8 cellular contexts compared by ENCODE assay signal in the genomic region with DNA sequence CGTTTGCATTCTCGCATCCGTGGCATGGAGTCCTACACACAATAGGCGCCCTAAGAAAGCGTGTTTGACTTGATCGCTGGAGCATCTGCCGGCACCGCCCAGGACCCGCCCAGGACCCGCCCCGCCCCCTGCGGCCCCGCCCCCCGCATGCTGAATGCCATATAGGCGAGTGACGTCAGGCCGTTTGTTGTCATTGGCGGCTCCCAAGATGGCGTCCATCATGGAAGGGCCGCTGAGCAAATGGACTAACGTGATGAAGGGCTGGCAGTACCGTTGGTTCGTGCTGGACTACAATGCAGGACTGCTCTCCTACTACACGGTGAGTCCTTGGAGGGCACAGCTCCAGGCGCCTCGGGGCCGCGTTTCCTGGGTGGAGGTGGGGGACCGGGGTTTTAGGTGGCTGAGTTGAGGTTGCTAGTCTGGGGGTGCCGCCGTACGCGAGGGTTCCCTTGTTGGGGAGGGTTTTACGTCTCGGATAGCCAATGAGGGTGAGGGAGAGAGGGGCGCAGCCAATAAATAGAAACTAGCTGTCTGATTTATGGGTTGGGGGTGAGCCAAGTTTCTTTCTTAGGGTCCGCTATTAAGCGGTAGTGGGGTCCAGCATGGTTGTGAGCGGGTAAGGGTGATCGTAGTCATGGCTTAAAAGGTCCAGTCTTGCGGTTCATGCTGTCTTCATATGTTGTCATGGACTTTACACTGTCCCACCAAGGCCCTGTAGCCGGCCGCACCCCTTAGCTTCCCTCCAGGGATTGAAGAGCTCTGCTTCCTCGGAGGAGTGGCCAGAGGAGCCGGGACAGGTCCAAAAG. TPM values are rescaled to one million over a fixed set of nuclear protein-coding genes. Genes with fewer than 3 reads are reported as not detected.
DNase-seq lines count a peak whose midpoint lies in the region; ATAC-seq and TF ChIP-seq lines count a peak whose summit lies in the region.

A gene with protein sequence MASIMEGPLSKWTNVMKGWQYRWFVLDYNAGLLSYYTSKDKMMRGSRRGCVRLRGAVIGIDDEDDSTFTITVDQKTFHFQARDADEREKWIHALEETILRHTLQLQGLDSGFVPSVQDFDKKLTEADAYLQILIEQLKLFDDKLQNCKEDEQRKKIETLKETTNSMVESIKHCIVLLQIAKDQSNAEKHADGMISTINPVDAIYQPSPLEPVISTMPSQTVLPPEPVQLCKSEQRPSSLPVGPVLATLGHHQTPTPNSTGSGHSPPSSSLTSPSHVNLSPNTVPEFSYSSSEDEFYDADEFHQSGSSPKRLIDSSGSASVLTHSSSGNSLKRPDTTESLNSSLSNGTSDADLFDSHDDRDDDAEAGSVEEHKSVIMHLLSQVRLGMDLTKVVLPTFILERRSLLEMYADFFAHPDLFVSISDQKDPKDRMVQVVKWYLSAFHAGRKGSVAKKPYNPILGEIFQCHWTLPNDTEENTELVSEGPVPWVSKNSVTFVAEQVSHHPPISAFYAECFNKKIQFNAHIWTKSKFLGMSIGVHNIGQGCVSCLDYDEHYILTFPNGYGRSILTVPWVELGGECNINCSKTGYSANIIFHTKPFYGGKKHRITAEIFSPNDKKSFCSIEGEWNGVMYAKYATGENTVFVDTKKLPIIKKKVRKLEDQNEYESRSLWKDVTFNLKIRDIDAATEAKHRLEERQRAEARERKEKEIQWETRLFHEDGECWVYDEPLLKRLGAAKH (plus strand): TSS at position 190 of the 806 bp plus-strand sequence. CDS start 19 bp downstream, at position 209.

- peak; percentile 71 for TF ChIP-seq POLR2A in GM18505 (IDR thresholded peaks at IDR 0.05; ENCODE audit: borderline replicate concordance, extremely low read depth, insufficient read depth, insufficient read length)

- H3K9me2 ChIP-seq in hepatocyte (replicated peaks; ENCODE audit: insufficient read depth), result no peaks in the 10 kb centered on the region

- peak; percentile 94 to 95 for DNase-seq in NCI-H2081 (lab: John Stamatoyannopoulos, UW)
- DNase-seq in T-helper 9 cell, result peak; percentile 88
- peak; percentile 87 for DNase-seq in astrocyte of the cerebellum (ENCODE audit: low read depth)
- DNase-seq in hepatocyte (ENCODE audit: low spot score), result peak; percentile 96
- DNase-seq in retinal pigment epithelial cell (ENCODE audit: low read depth), result peak; percentile 60

- no peaks in the 10 kb centered on the region for H4K20me1 ChIP-seq in hepatocyte (ENCODE audit: insufficient read depth, poor library complexity, severe bottlenecking)

- H3K27ac ChIP-seq in hepatocyte, result peak within 1 kb of the TSS; percentile 86

- no peaks in the 10 kb centered on the region for H3K36me3 ChIP-seq in hepatocyte (replicated peaks; ENCODE audit: insufficient read depth, low read depth)

- H3K27me3 ChIP-seq in hepatocyte, result no peaks in the 10 kb centered on the region

- 3% methylated on average over 42 of the region's 45 CpGs for WGBS in hepatocyte (ENCODE audit: low lambda C conversion rate, missing lambda C conversion rate)

- in situ Hi-C loops in astrocyte of the cerebellum (cut with HindIII; ENCODE audit: low sequenced_read_pairs), result no loop called here

- peak within 1 kb of the TSS; percentile 65 for H3K4me3 ChIP-seq in astrocyte of the cerebellum (ENCODE audit: low read depth, low read length)
- peak within 1 kb of the TSS; percentile 81 for H3K4me3 ChIP-seq in hepatocyte
- peak within 1 kb of the TSS; percentile 95 for H3K4me3 ChIP-seq in retinal pigment epithelial cell (ENCODE audit: low read length)

- peak within 1 kb of the TSS; percentile 70 for H2AFZ ChIP-seq in hepatocyte

- ATAC-seq in GM18505 (IDR thresholded peaks at IDR 0.05; ENCODE audit: unreplicated experiment) (peak; percentile 89), HG02981 (IDR thresholded peaks at IDR 0.05; ENCODE audit: unreplicated experiment) (peak; percentile 92), GM18873 (IDR thresholded peaks at IDR 0.05; ENCODE audit: low FRiP score, unreplicated experiment) (no peak)

- no peaks in the 10 kb centered on the region for H3K9me3 ChIP-seq in hepatocyte (ENCODE audit: low read depth)

- H3K79me2 ChIP-seq in hepatocyte, result peaks cover 49% of the 10 kb centered on the region

- peak within 1 kb of the TSS; percentile 85 for H3K4me2 ChIP-seq in hepatocyte

- no peak for TF ChIP-seq CTCF in astrocyte of the cerebellum (IDR thresholded peaks at IDR 0.05; ENCODE audit: low read depth, low read length, missing control alignments)
- no peak for TF ChIP-seq CTCF in hepatocyte (IDR thresholded peaks at IDR 0.05; ENCODE audit: poor library complexity)
- TF ChIP-seq CTCF in retinal pigment epithelial cell (conservative IDR thresholded peaks at IDR 0.05; ENCODE audit: low read depth, low read length), result no peak

- H3K4me1 ChIP-seq in hepatocyte (ENCODE audit: insufficient read depth), result peaks cover 11% of the 10 kb centered on the region

RNA-seq across cellular contexts. Expression of the gene that starts here (rescaled TPM):
- 107 and 288 TPM in 2 replicates for total RNA-seq in hepatocyte
- polyA plus RNA-seq in hepatocyte, result 59.5 and 71.0 TPM in 2 replicates
